In genomic region chr20:41456341-41456740, GRCh38 we compare ENCODE assay signal across 18 cellular contexts.
"Had no signal": no experiment of that assay in that cellular context is flagged by ENCODE, and none has a peak within 500 bp of the region (broad histone marks: within the 10 kb centered on the region; RNA-seq: fewer than 3 reads in every experiment).

No MANE protein-coding gene starts in this region.

- H3K27ac Mint-ChIP-seq: activated B cell treated with CpG ODN at 0.5 μM for 24 hours; activated CD8-positive, alpha-beta T cell treated with anti-CD3 and anti-CD28 coated beads for 36 hours; activated naive CD4-positive, alpha-beta T cell treated with anti-CD3 and anti-CD28 coated beads, Interleukin-2, amount 50 U/mL, for 24 hours; stimulated activated naive B cell treated with anti-CD40 and anti-IgM and Interleukin-4, amounts not matched to agents 10 μg/mL and 1 μg/mL and 100 μg/mL, for 72 hours; T-helper 17 cell had no signal

- H3K27me3 Mint-ChIP-seq: activated B cell treated with CpG ODN at 0.5 μM for 24 hours; activated CD8-positive, alpha-beta T cell treated with anti-CD3 and anti-CD28 coated beads for 36 hours; activated naive CD4-positive, alpha-beta T cell treated with anti-CD3 and anti-CD28 coated beads, Interleukin-2, amount 50 U/mL, for 24 hours; naive thymus-derived CD4-positive, alpha-beta T cell; stimulated activated naive B cell treated with anti-CD40 and anti-IgM and Interleukin-4, amounts not matched to agents 10 μg/mL and 1 μg/mL and 100 μg/mL, for 72 hours; T-helper 17 cell had no signal

- DNase-seq: activated B cell treated with CpG ODN at 0.5 μM for 24 hours; activated CD4-positive, alpha-beta T cell treated with anti-CD3 and anti-CD28 coated beads for 48 hours; activated CD8-positive, alpha-beta T cell treated with anti-CD3 and anti-CD28 coated beads for 36 hours; activated effector memory CD4-positive, alpha-beta T cell treated with anti-CD3 and anti-CD28 coated beads, Interleukin-2, amount 50 U/mL, for 16 hours; activated T-cell treated with anti-CD3 and anti-CD28 coated beads, Interleukin-2, amount 50 U/mL, for 4 hours; effector CD4-positive, alpha-beta T cell; esophagus squamous epithelium; left ventricle myocardium inferior; mucosa of descending colon; naive thymus-derived CD4-positive, alpha-beta T cell; stimulated activated CD4-positive, alpha-beta T cell treated with anti-CD3 and anti-CD28 coated beads, Interleukin-15, amount 100 ng/mL, for 24 hours; stimulated activated CD4-positive, alpha-beta T cell treated with anti-CD3 and anti-CD28 coated beads, Interleukin-4, amount 100 ng/mL, for 1 hour; stimulated activated naive B cell treated with anti-CD40 and anti-IgM and Interleukin-4, amounts not matched to agents 10 μg/mL and 1 μg/mL and 100 μg/mL, for 72 hours; T-helper 17 cell; uterus had no signal

- H3K4me3 Mint-ChIP-seq: activated B cell treated with CpG ODN at 0.5 μM for 24 hours; activated CD8-positive, alpha-beta T cell treated with anti-CD3 and anti-CD28 coated beads for 36 hours; activated naive CD4-positive, alpha-beta T cell treated with anti-CD3 and anti-CD28 coated beads, Interleukin-2, amount 50 U/mL, for 24 hours; activated T-cell treated with anti-CD3 and anti-CD28 coated beads, Interleukin-2, amount 50 U/mL, for 4 hours; naive thymus-derived CD4-positive, alpha-beta T cell; stimulated activated naive B cell treated with anti-CD40 and anti-IgM and Interleukin-4, amounts not matched to agents 10 μg/mL and 1 μg/mL and 100 μg/mL, for 72 hours; T-helper 17 cell had no signal

- ATAC-seq: activated CD8-positive, alpha-beta T cell treated with anti-CD3 and anti-CD28 coated beads for 36 hours; activated T-cell treated with anti-CD3 and anti-CD28 coated beads, Interleukin-2, amount 50 U/mL, for 4 hours; mucosa of descending colon; naive thymus-derived CD4-positive, alpha-beta T cell; stimulated activated naive B cell treated with anti-CD40 and anti-IgM and Interleukin-4, amounts not matched to agents 10 μg/mL and 1 μg/mL and 100 μg/mL, for 72 hours; T-helper 17 cell had no signal

- H3K36me3 ChIP-seq: uterus had no signal

- H3K9me3 ChIP-seq: esophagus squamous epithelium, left ventricle myocardium inferior, mucosa of descending colon, neutrophil, tibial nerve, uterus had no signal

- H3K9me3 Mint-ChIP-seq: activated B cell treated with CpG ODN at 0.5 μM for 24 hours; activated CD8-positive, alpha-beta T cell treated with anti-CD3 and anti-CD28 coated beads for 36 hours; activated naive CD4-positive, alpha-beta T cell treated with anti-CD3 and anti-CD28 coated beads, Interleukin-2, amount 50 U/mL, for 24 hours; activated T-cell treated with anti-CD3 and anti-CD28 coated beads, Interleukin-2, amount 50 U/mL, for 4 hours had no signal

- H3K4me1 Mint-ChIP-seq: activated B cell treated with CpG ODN at 0.5 μM for 24 hours; activated naive CD4-positive, alpha-beta T cell treated with anti-CD3 and anti-CD28 coated beads, Interleukin-2, amount 50 U/mL, for 24 hours; stimulated activated naive B cell treated with anti-CD40 and anti-IgM and Interleukin-4, amounts not matched to agents 10 μg/mL and 1 μg/mL and 100 μg/mL, for 72 hours; T-helper 17 cell had no signal

- H3K4me3 ChIP-seq: esophagus squamous epithelium, left ventricle myocardium inferior, mucosa of descending colon, tibial nerve, uterus had no signal

- H3K27ac ChIP-seq: esophagus squamous epithelium, left ventricle myocardium inferior, neutrophil, tibial nerve, uterus had no signal
